In genomic region chr16:74998481-74999207, GRCh38 we compare ENCODE assay signal across 8 cellular contexts. TPM values are rescaled to one million over a fixed set of nuclear protein-coding genes. Genes with fewer than 3 reads are reported as not detected.
DNase-seq lines count a peak whose midpoint lies in the region; ATAC-seq, FAIRE-seq and TF ChIP-seq lines count a peak whose summit lies in the region.

ZNRF1 (plus strand) TSS chr16:74999024; CDS start chr16:74999672, 648 bp downstream.

- BruUV-seq in HepG2 (replicated peaks; lab: Mats Ljungman, UMichigan): no TSS peak

- peaks cover 45% of the 10 kb centered on the region for H3K79me2 ChIP-seq in HepG2 (ENCODE audit: insufficient read depth, low read length)

- peak; percentile 50 to 51; a peak in 2 of 4 replicates for TF ChIP-seq POLR2A in HepG2 (IDR thresholded peaks at IDR 0.05; ENCODE audit: insufficient read depth in 1 of 2, low read depth in 2 of 2, low read length in 2 of 2)

- peak within 1 kb of the TSS; percentile 91 for H3K27ac ChIP-seq in HepG2 (ENCODE audit: extremely low read length, insufficient read depth, low read length)

- POLR2A ChIA-PET in HepG2 (lab: Yijun Ruan, JAX): interaction anchor here (0.6 to 3.1 kb wide), 9 partner anchors 11 to 435 kb away, joined by 3 to 47 read pairs (median 8); partner anchors contain the start of genes CFDP1, LDHD and WDR59

- H2AFZ ChIP-seq in HepG2 (ENCODE audit: low read length): no peak within 1 kb of the TSS

- TF ChIP-seq RAD21 in HepG2 (CRISPR knock-in tag; IDR thresholded peaks at IDR 0.05): peak; percentile 62

- FAIRE-seq in HepG2 (lab: Jason Lieb, UNC): peak; percentile 15

- H3K4me3 ChIP-seq in HepG2 (replicated peaks in 1 of 3; ENCODE audit: insufficient read depth in 1 of 3, low read depth in 2 of 3, low read length in 3 of 3): peak within 1 kb of the TSS; percentile 76 to 94 (median 80)

- intact Hi-C loops in HepG2 (cut with micrococcal nuclease; ENCODE audit: unreplicated experiment): loop anchor here (1.0 to 5.0 kb wide), 3 partner anchors 72 to 249 kb away; no protein-coding TSS in a partner anchor

- H3K9me3 ChIP-seq in HepG2 (ENCODE audit: low read length): no peaks in the 10 kb centered on the region

- WGBS in HepG2 (ENCODE audit: low lambda C conversion rate): under 1% methylated on average over 29 of the region's 71 CpGs

- H3K27me3 ChIP-seq in HepG2 (ENCODE audit: control insufficient read depth in 1 of 2, insufficient read depth in 2 of 2, low read length in 2 of 2): no peaks in the 10 kb centered on the region; a peak in 1 of 5 replicates

- peak; percentile 55 for ATAC-seq in GM18861 (IDR thresholded peaks at IDR 0.05; ENCODE audit: unreplicated experiment)
- ATAC-seq in HG03103 (IDR thresholded peaks at IDR 0.05; ENCODE audit: low read depth, unreplicated experiment): peak; percentile 61
- ATAC-seq in HepG2: peak; percentile 73

- TF ChIP-seq EP300 in HepG2 (IDR thresholded peaks at IDR 0.05; ENCODE audit: low read depth in 2 of 2, low read length in 2 of 2) (peak in 1 of 2 experiments; percentile 43; a peak in 2 of 4 replicates), HepG2 (CRISPR knock-in tag; IDR thresholded peaks at IDR 0.05; ENCODE audit: borderline replicate concordance) (no peak)

- peak within 1 kb of the TSS; percentile 81 for H3K9ac ChIP-seq in HepG2 (ENCODE audit: insufficient read depth, low read depth, low read length)

- H3K36me3 ChIP-seq in HepG2 (replicated peaks in 1 of 2; ENCODE audit: control insufficient read depth in 1 of 2, insufficient read depth in 2 of 2, low read length in 2 of 2): peaks cover 3 to 5% of the 10 kb centered on the region in 2 experiments; a peak in 3 of 5 replicates

- TF ChIP-seq CTCF in HepG2 (CRISPR knock-in tag; IDR thresholded peaks at IDR 0.05): peak; percentile 85

- DNase-seq in AG08396 (ENCODE audit: low spot score): peak; percentile 96
- peak; percentile 68 for DNase-seq in NCI-H345 (lab: John Stamatoyannopoulos, UW)
- peak; percentile 77 for DNase-seq in activated CD4-positive, alpha-beta T cell treated with anti-CD3 and anti-CD28 coated beads, Interleukin-2, amount 50 U/mL, for 1 hour
- DNase-seq in dermis blood vessel endothelial cell: peak; percentile 86
- peak; percentile 82 for DNase-seq in HepG2 (ENCODE audit: low spot score)
- DNase-seq in stimulated activated CD4-positive, alpha-beta T cell treated with anti-CD3 and anti-CD28 coated beads, Interleukin-4, amount 100 ng/mL, for 24 hours: peak; percentile 85

- CTCF ChIA-PET in HepG2 (lab: Yijun Ruan, JAX; ENCODE audit: low intra/inter-chr PET ratio, low total read pairs): interaction anchor here (1.1 to 1.9 kb wide), 2 partner anchors 98 to 112 kb away, joined by 4 to 11 read pairs; no protein-coding TSS in a partner anchor

- peaks cover 41% of the 10 kb centered on the region for H4K20me1 ChIP-seq in HepG2 (ENCODE audit: insufficient read depth, low read length)

- H3K4me1 ChIP-seq in HepG2 (ENCODE audit: insufficient read depth, low read length): peaks cover 75% of the 10 kb centered on the region

- in situ Hi-C loops in HepG2 (cut with HindIII; ENCODE audit: extremely low pct_ligation_motif_present, low pct_unique_long_range_greater_than_20kb): loop anchor here (10.0 kb wide), 1 partner anchor 106 kb away; no protein-coding TSS in a partner anchor

- peak within 1 kb of the TSS; percentile 97 for H3K4me2 ChIP-seq in HepG2 (ENCODE audit: low read depth, low read length)

TF ChIP-seq in HepG2, 621 proteins besides CTCF, POLR2A, EP300 and RAD21 (continues in another document):
- TF ChIP-seq ZNF44 (CRISPR knock-in tag; IDR thresholded peaks at IDR 0.05) (no peak), SOX13 (IDR thresholded peaks at IDR 0.05) (no peak), SOX13 (CRISPR knock-in tag; conservative IDR thresholded peaks at IDR 0.05 in 1 of 2, IDR thresholded peaks at IDR 0.05 in 1 of 2) (0 out of 4 replicates have a peak, but pooled peaks of 1 of the 2 experiments have one; percentile 34), ZNF280D (CRISPR knock-in tag; IDR thresholded peaks at IDR 0.05) (peak; percentile 63; the same call in 1 of the 2 replicates), ZBTB10 (CRISPR knock-in tag; IDR thresholded peaks at IDR 0.05; ENCODE audit: borderline replicate concordance) (peak; percentile 99), ZNF121 (CRISPR knock-in tag; IDR thresholded peaks at IDR 0.05) (peak; percentile 9; the same call in 1 of the 2 replicates), NFKB2 (CRISPR knock-in tag; IDR thresholded peaks at IDR 0.05; ENCODE audit: borderline replicate concordance) (peak; percentile 24; the same call in 1 of the 2 replicates), NR2F2 (IDR thresholded peaks at IDR 0.05; ENCODE audit: borderline replicate concordance, low read depth) (peak; percentile 62; the same call in 1 of the 2 replicates), MZF1 (CRISPR knock-in tag; IDR thresholded peaks at IDR 0.05; ENCODE audit: borderline replicate concordance) (0 out of 2 replicates have a peak, but pooled peaks have one; percentile 43), POGZ (CRISPR knock-in tag; IDR thresholded peaks at IDR 0.05) (0 out of 2 replicates have a peak, but pooled peaks have one; percentile 51)

RNA-seq across cellular contexts. Expression of gene ZNRF1, which starts in this region (rescaled TPM):
- total RNA-seq in dermis blood vessel endothelial cell (29.9 and 35.7 TPM in 2 replicates), HepG2 (2016; rRNA removed; fragmentation: Illumina TruSeq; extraction: Trizol) (32.3 and 43.9 TPM in 2 replicates)
- total RNA-seq in HepG2 (2016; cell fraction: cytosol; rRNA removed; fragmentation: Illumina TruSeq; extraction: Trizol; ENCODE audit: low read depth): 46.2 and 52.2 TPM in 2 replicates
- total RNA-seq in HepG2 (2016; cell fraction: insoluble cytoplasmic fraction; rRNA removed; fragmentation: Illumina TruSeq; extraction: Trizol): 26.3 and 43.8 TPM in 2 replicates
- 73.9 and 84.0 TPM in 2 replicates for total RNA-seq in HepG2 (2016; cell fraction: membrane; rRNA removed; fragmentation: Illumina TruSeq; extraction: Trizol)
- total RNA-seq in HepG2 (2016; cell fraction: nucleus; rRNA removed; fragmentation: Illumina TruSeq; extraction: Trizol): 34.9 and 38.5 TPM in 2 replicates
- polyA plus RNA-seq in HepG2 (2011; rRNA removed): 57.8 and 58.7 TPM in 2 replicates
- polyA plus RNA-seq in HepG2 (2011; cell fraction: cytosol; rRNA removed): 49.3 and 50.7 TPM in 2 replicates
- polyA plus RNA-seq in HepG2 (2011; cell fraction: nucleus; rRNA removed): 53.8 and 60.6 TPM in 2 replicates
- 60.3 and 61.1 TPM in 2 replicates for polyA plus RNA-seq in HepG2 (2012)
- polyA plus RNA-seq in HepG2 (2016; cell fraction: cytosol; fragmentation: Illumina TruSeq; extraction: Trizol; ENCODE audit: low read depth): 58.2 and 74.1 TPM in 2 replicates
- 57.0 and 68.2 TPM in 2 replicates for polyA plus RNA-seq in HepG2 (2016; cell fraction: insoluble cytoplasmic fraction; fragmentation: Illumina TruSeq; extraction: Trizol; ENCODE audit: low read depth)
- polyA plus RNA-seq in HepG2 (2016; cell fraction: membrane; fragmentation: Illumina TruSeq; extraction: Trizol; ENCODE audit: low read depth): 93.8 and 103 TPM in 2 replicates
- polyA plus RNA-seq in HepG2 (2016; cell fraction: nucleus; fragmentation: Illumina TruSeq; extraction: Trizol; ENCODE audit: insufficient read depth, low read depth): 95.3 and 97.7 TPM in 2 replicates
- 21.3 and 56.1 TPM in 2 replicates for polyA minus RNA-seq in HepG2 (2011; rRNA and poly(A)+ RNA removed; ENCODE audit: low replicate concordance)
- polyA minus RNA-seq in HepG2 (2011; cell fraction: cytosol; rRNA and poly(A)+ RNA removed): 36.5 and 37.9 TPM in 2 replicates
- polyA minus RNA-seq in HepG2 (2011; cell fraction: nucleus; rRNA and poly(A)+ RNA removed): 56.4 and 57.4 TPM in 2 replicates

Comparison
In these comparisons a context has a peak if more than half of its experiments do, and no peak if none do; other contexts are left out.
1. Peak in every context shown above with its lines: DNase-seq, ATAC-seq, H3K4me3 ChIP-seq and H3K27ac ChIP-seq.